In the genomic region with DNA sequence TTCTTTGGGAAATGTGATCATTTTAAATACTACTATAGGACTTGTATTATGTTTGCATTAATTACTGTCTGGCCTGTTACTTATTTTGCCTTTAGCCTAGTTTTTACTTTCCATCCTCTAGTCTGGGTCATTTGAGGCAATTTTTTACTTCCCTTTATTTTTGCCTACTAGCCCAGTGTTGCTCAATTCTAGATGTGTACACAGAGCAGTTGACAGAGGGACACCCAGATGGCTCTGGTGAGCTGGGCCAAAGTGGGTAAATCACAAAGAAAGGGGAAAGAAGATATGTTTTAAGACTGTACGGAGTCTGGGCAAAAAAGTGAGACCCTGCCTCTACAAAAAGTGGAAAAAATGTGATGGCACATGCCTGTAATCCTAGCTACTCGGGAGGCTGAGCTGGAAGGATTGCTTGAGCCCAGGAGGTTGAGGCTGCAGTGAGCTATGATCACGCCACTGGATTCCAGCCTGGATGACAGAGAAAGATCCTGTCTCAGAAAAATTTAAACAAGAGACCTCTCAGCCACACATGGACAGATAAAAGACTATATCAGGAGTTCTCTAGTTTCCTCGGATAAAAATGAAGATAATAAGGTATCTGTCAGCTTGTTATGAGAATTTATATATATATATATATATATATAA, we compare ENCODE assay signal across 23 cellular contexts. TPM values are rescaled to one million over a fixed set of nuclear protein-coding genes. Genes with fewer than 3 reads are reported as not detected.
DNase-seq lines count a peak whose midpoint lies in the region; ATAC-seq and TF ChIP-seq lines count a peak whose summit lies in the region.
"Had no signal": no experiment of that assay in that cellular context is flagged by ENCODE, and none has a peak within 500 bp of the region (broad histone marks: within the 10 kb centered on the region; RNA-seq: fewer than 3 reads in every experiment).

No MANE protein-coding gene starts in this region.

- no peaks in the 10 kb centered on the region for H3K9me2 ChIP-seq in MM.1S (replicated peaks; ENCODE audit: insufficient read depth, low read length)

- TF ChIP-seq CTCF in heart left ventricle (IDR thresholded peaks at IDR 0.05) (no peak), left ventricle myocardium inferior (IDR thresholded peaks at IDR 0.05; ENCODE audit: borderline replicate concordance) (no peak), left lung (IDR thresholded peaks at IDR 0.05) (no peak), upper lobe of right lung (IDR thresholded peaks at IDR 0.05) (no peak), MM.1S (IDR thresholded peaks at IDR 0.05; ENCODE audit: low read length) (no peak)

- H3K4me1 ChIP-seq in heart left ventricle (peaks cover 0 to 4% (median 0%) of the 10 kb centered on the region in 12 donors), left ventricle myocardium inferior (no peaks in the 10 kb centered on the region), left lung (peaks cover 0 to 7% of the 10 kb centered on the region in 2 donors), upper lobe of right lung (no peaks in the 10 kb centered on the region), MM.1S (ENCODE audit: low read length) (no peaks in the 10 kb centered on the region)
- H3K4me1 ChIP-seq: adrenal gland, tibial nerve had no signal

- no peak overlapping the region for H2AFZ ChIP-seq in MM.1S (ENCODE audit: low read length)
- H2AFZ ChIP-seq: GM23248 had no signal

- 73 to 86% (median 80%) methylated on average over 4 of the region's 4 CpGs for WGBS in heart left ventricle, 4 donors

- TF ChIP-seq POLR2A in heart left ventricle (IDR thresholded peaks at IDR 0.05), result no peak

- H4K20me1 ChIP-seq in MM.1S (ENCODE audit: insufficient read depth, low read length), result no peaks in the 10 kb centered on the region

- intact Hi-C loops in heart left ventricle (cut with DNase I), result no loop called here
- intact Hi-C loops in left ventricle myocardium inferior (cut with micrococcal nuclease), result no loop called here
- intact Hi-C loops in left lung (cut with DNase I), result no loop called here
- intact Hi-C loops in upper lobe of right lung (cut with DNase I), result no loop called here
- intact Hi-C loops in posterior cingulate gyrus (cut with DNase I), result no loop called here

- H3K27ac ChIP-seq in heart left ventricle (peak overlapping the region in 1 of 12 donors; percentile 82), left ventricle myocardium inferior (replicated peaks) (no peak overlapping the region), left lung (peak overlapping the region in 1 of 2 donors; percentile 72), upper lobe of right lung (peak overlapping the region; percentile 11), MM.1S (ENCODE audit: low read length) (no peak overlapping the region)
- H3K27ac ChIP-seq: cardiac muscle cell, GM23248, SK-N-MC, tibial nerve had no signal

- H3K36me3 ChIP-seq in heart left ventricle, result peaks cover 0 to 7% (median 0%) of the 10 kb centered on the region in 9 donors
- H3K36me3 ChIP-seq in left ventricle myocardium inferior, result no peaks in the 10 kb centered on the region
- H3K36me3 ChIP-seq in left lung, result no peaks in the 10 kb centered on the region
- no peaks in the 10 kb centered on the region for H3K36me3 ChIP-seq in upper lobe of right lung
- H3K36me3 ChIP-seq in MM.1S (replicated peaks; ENCODE audit: insufficient read depth, low read length), result no peaks in the 10 kb centered on the region
- H3K36me3 ChIP-seq: adrenal gland, cardiac muscle cell, tibial nerve had no signal

- H3K9me3 ChIP-seq in heart left ventricle, result no peaks in the 10 kb centered on the region
- no peaks in the 10 kb centered on the region for H3K9me3 ChIP-seq in left ventricle myocardium inferior (replicated peaks)
- no peaks in the 10 kb centered on the region for H3K9me3 ChIP-seq in left lung
- no peaks in the 10 kb centered on the region for H3K9me3 ChIP-seq in upper lobe of right lung
- H3K9me3 ChIP-seq in MM.1S (replicated peaks; ENCODE audit: insufficient read depth, low read length), result no peaks in the 10 kb centered on the region
- H3K9me3 ChIP-seq: adrenal gland, MG63, tibial nerve had no signal

- H3K9ac ChIP-seq in MM.1S (ENCODE audit: low read length), result no peak overlapping the region
- H3K9ac ChIP-seq: GM23248 had no signal

- H3K27me3 ChIP-seq in heart left ventricle (peaks cover 0 to 8% (median 0%) of the 10 kb centered on the region in 9 donors), left ventricle myocardium inferior (ENCODE audit: low read depth) (no peaks in the 10 kb centered on the region), left lung (no peaks in the 10 kb centered on the region), upper lobe of right lung (no peaks in the 10 kb centered on the region), MM.1S (replicated peaks; ENCODE audit: insufficient read depth, low read length) (no peaks in the 10 kb centered on the region)
- H3K27me3 ChIP-seq: adrenal gland, cardiac muscle cell, MG63, tibial nerve had no signal

- no peaks in the 10 kb centered on the region for H3F3A ChIP-seq in MM.1S (ENCODE audit: insufficient read depth, low read length)

- no peaks in the 10 kb centered on the region for H3K79me2 ChIP-seq in MM.1S (ENCODE audit: low read length)

- peak overlapping the region in 1 of 12 donors; percentile 8 for H3K4me3 ChIP-seq in heart left ventricle
- H3K4me3 ChIP-seq in left ventricle myocardium inferior, result no peak overlapping the region
- H3K4me3 ChIP-seq in left lung, result no peak overlapping the region
- H3K4me3 ChIP-seq in upper lobe of right lung, result no peak overlapping the region
- no peak overlapping the region for H3K4me3 ChIP-seq in MM.1S (ENCODE audit: low read length)
- H3K4me3 ChIP-seq: adrenal gland, cardiac muscle cell, GM23248, MG63, SK-N-MC, tibial nerve had no signal

- peak in 3 of 4 donors; percentile 26 to 52 (median 39) for ATAC-seq in heart left ventricle
- ATAC-seq in left lung, result peak; percentile 74
- peak; percentile 79 for ATAC-seq in upper lobe of right lung
- no peak for ATAC-seq in HG03520 (IDR thresholded peaks at IDR 0.05; ENCODE audit: unreplicated experiment)
- ATAC-seq: activated CD8-positive, alpha-beta memory T cell treated with anti-CD3 and anti-CD28 coated beads, Interleukin-2, amount 10 ng/mL, durations not matched to agents 7 days and 5 days; esophagus mucosa had no signal

- DNase-seq in heart left ventricle, result no peak
- DNase-seq in left ventricle myocardium inferior, result no peak
- DNase-seq in SKM-1 (lab: John Stamatoyannopoulos, UW; ENCODE audit: unreplicated experiment), result peak; percentile 87
- no peak for DNase-seq in left lung
- DNase-seq in upper lobe of right lung, result no peak
- DNase-seq in posterior cingulate gyrus, result no peak
- no peak for DNase-seq in MM.1S
- DNase-seq: activated CD4-positive, alpha-beta T cell treated with anti-CD3 and anti-CD28 coated beads for 4 hours; activated CD8-positive, alpha-beta memory T cell treated with anti-CD3 and anti-CD28 coated beads, Interleukin-2, amount 10 ng/mL, durations not matched to agents 7 days and 5 days; CD4-positive, CD25-positive, alpha-beta regulatory T cell; DMS79 treated with DMSO at 0.1 percent for 48 hours; glutamatergic neuron; GM23248; MG63; NCI-H2081; NCI-H510A; nephron progenitor cell had no signal

- H3K4me2 ChIP-seq in MM.1S (ENCODE audit: low read depth, low read length), result no peak overlapping the region

RNA-seq across cellular contexts. Expression of a gene that starts 35.7 kb away (rescaled TPM):
- total RNA-seq in heart left ventricle, result 100 to 1,000 TPM in 3 of 9 donors, 10 to 100 TPM in 6; 41.0 to 113 (median 92.2) TPM
- polyA plus RNA-seq in heart left ventricle, result 10 to 100 TPM; 53.1 to 95.2 TPM
- 102 TPM for total RNA-seq in left ventricle myocardium inferior
- 10 to 100 TPM; 20.1 to 23.1 TPM for total RNA-seq in left lung
- total RNA-seq in upper lobe of right lung, result 12.0 TPM

RNA-seq across cellular contexts. Expression of a gene that starts 35.8 kb away (rescaled TPM):
- total RNA-seq in heart left ventricle (under 1 TPM in 4 of 9 donors, not detected in 5; 0.16 to 0.30 (median 0.24) TPM), left ventricle myocardium inferior (0.49 TPM), left lung (not detected), upper lobe of right lung (not detected)
- polyA plus RNA-seq in heart left ventricle, result under 1 TPM; 0.10 to 0.23 TPM
- total RNA-seq: CD4-positive, CD25-positive, alpha-beta regulatory T cell; esophagus mucosa; GM23248 had no signal
- polyA plus RNA-seq: CD4-positive, CD25-positive, alpha-beta regulatory T cell; GM23248 had no signal
